In genomic region chr16:58049697-58050185, GRCh38 we compare ENCODE assay signal across 20 cellular contexts. TPM values are rescaled to one million over a fixed set of nuclear protein-coding genes. Genes with fewer than 3 reads are reported as not detected.
DNase-seq lines count a peak whose midpoint lies in the region; ATAC-seq, FAIRE-seq and TF ChIP-seq lines count a peak whose summit lies in the region.
"Had no signal": no experiment of that assay in that cellular context is flagged by ENCODE, and none has a peak within 500 bp of the region (broad histone marks: within the 10 kb centered on the region; RNA-seq: fewer than 3 reads in every experiment).

No MANE protein-coding gene starts in this region.

- H3K27me3 ChIP-seq in heart right ventricle (no peaks in the 10 kb centered on the region), H1 (replicated peaks in 1 of 4; ENCODE audit: control insufficient read depth in 3 of 4, extremely low read depth in 1 of 4, insufficient read depth in 3 of 4, low read length in 3 of 4) (no peaks in the 10 kb centered on the region), neural progenitor cell (no peaks in the 10 kb centered on the region)

- H3K79me1 ChIP-seq in H1 (ENCODE audit: low read depth, low read length), result no peaks in the 10 kb centered on the region

- no peaks in the 10 kb centered on the region for H3K23me2 ChIP-seq in H1 (ENCODE audit: low read depth, low read length)

- H3K79me2 ChIP-seq in H1 (ENCODE audit: control insufficient read depth in 1 of 2, insufficient read depth in 2 of 2, low read length in 2 of 2) (no peaks in the 10 kb centered on the region), neural progenitor cell (ENCODE audit: low read depth) (no peaks in the 10 kb centered on the region)

- H3K14ac ChIP-seq in H1 (ENCODE audit: insufficient read length), result no peak overlapping the region

- peaks cover 2% of the 10 kb centered on the region for H3K27me3 Mint-ChIP-seq in neural progenitor cell (ENCODE audit: insufficient read depth, low read depth)

- H2BK20ac ChIP-seq in H1 (ENCODE audit: low read length), result no peak overlapping the region

- DNase-seq in left ventricle myocardium superior, result peak; percentile 25
- DNase-seq in heart right ventricle, result no peak
- DNase-seq in H1 (ENCODE audit: low read depth in 1 of 2, low spot score in 2 of 2), result peak in 1 of 2 experiments; percentile 43
- no peak for DNase-seq in neural progenitor cell (ENCODE audit: low spot score)
- no peak for DNase-seq in activated CD8-positive, alpha-beta memory T cell treated with anti-CD3 and anti-CD28 coated beads, Interleukin-2, amount 50 U/mL, for 4 hours
- DNase-seq in middle frontal gyrus (ENCODE audit: extremely low spot score, low spot score), result no peak
- no peak for DNase-seq in RPMI8226
- DNase-seq: C1 segment of cervical spinal cord; GF-D8; GM23248; Karpas-422; NCI-H1105 treated with DMSO at 0.1 percent for 48 hours; NCI-H1694 treated with DMSO at 0.1 percent for 48 hours; NCI-H2107; NK-92 treated with Interleukin-12 subunit alpha and Interleukin-12 subunit beta, amount 100 ng/mL, for 24 hours; OCI-M1; SJCRH30 had no signal

- H3K4me1 Mint-ChIP-seq in neural progenitor cell, result peaks cover 22% of the 10 kb centered on the region

- H3K9me3 ChIP-seq in heart right ventricle, result no peaks in the 10 kb centered on the region
- H3K9me3 ChIP-seq in H1 (ENCODE audit: insufficient read depth in 2 of 2, low read depth in 1 of 2, low read length in 1 of 2), result no peaks in the 10 kb centered on the region
- H3K9me3 ChIP-seq in neural progenitor cell (ENCODE audit: low read depth), result no peaks in the 10 kb centered on the region
- H3K9me3 ChIP-seq: SJCRH30 had no signal

- peak overlapping the region in 3 of 10 donors; percentile 78 to 87 (median 83) for H3K27ac ChIP-seq in heart right ventricle
- no peak overlapping the region for H3K27ac ChIP-seq in H1 (ENCODE audit: low read depth, low read length)
- H3K27ac ChIP-seq in neural progenitor cell, result no peak overlapping the region
- H3K27ac ChIP-seq: GM23248, SJCRH30 had no signal

- no peak for TF ChIP-seq CTCF in heart right ventricle (IDR thresholded peaks at IDR 0.05)
- no peak for TF ChIP-seq CTCF in H1 (IDR thresholded peaks at IDR 0.05; ENCODE audit: control extremely low read depth in 1 of 3, insufficient read depth in 1 of 3, low read depth in 1 of 3, low read length in 3 of 3)
- TF ChIP-seq CTCF in neural progenitor cell (IDR thresholded peaks at IDR 0.05), result no peak

- 72 to 76% methylated on average over 11 of the region's 11 CpGs for WGBS in heart right ventricle, 2 donors
- WGBS in H1 (ENCODE audit: extremely low coverage in 1 of 2, insufficient coverage in 1 of 2, insufficient read length in 1 of 2, insufficient replicate concordance in 2 of 2, low coverage in 1 of 2, low lambda C conversion rate in 2 of 2, missing lambda C conversion rate in 1 of 2), 2 experiments, result 81% methylated on average over 10 of the region's 11 CpGs; no CpG with 5 or more reads in 1 of the 2 experiments

- no peak overlapping the region for H4K8ac ChIP-seq in H1 (ENCODE audit: extremely low read depth, insufficient read depth, low read length)

- no peaks in the 10 kb centered on the region for H3K9me3 Mint-ChIP-seq in neural progenitor cell

- intact Hi-C loops in left ventricle myocardium superior (cut with micrococcal nuclease), result no loop called here
- intact Hi-C loops in heart right ventricle (cut with DNase I), result no loop called here

- H4K91ac ChIP-seq in H1 (replicated peaks; ENCODE audit: insufficient read length, low read length), result no peak overlapping the region

- no peak overlapping the region for H2BK120ac ChIP-seq in H1 (replicated peaks; ENCODE audit: low read depth, low read length)

- TF ChIP-seq EP300 in H1 (IDR thresholded peaks at IDR 0.05; ENCODE audit: borderline replicate concordance in 1 of 2, low read depth in 2 of 2, low read length in 2 of 2), result no peak

- no peak for TF ChIP-seq RAD21 in H1 (IDR thresholded peaks at IDR 0.05 in 1 of 2, conservative IDR thresholded peaks at IDR 0.05 in 1 of 2; ENCODE audit: low read depth in 2 of 2, low read length in 2 of 2)

- peaks cover 4% of the 10 kb centered on the region for H3F3A ChIP-seq in neural progenitor cell (ENCODE audit: low read depth)

- H2BK15ac ChIP-seq in H1 (ENCODE audit: low read length), result no peak overlapping the region

- H3K36me3 Mint-ChIP-seq in neural progenitor cell, result no peaks in the 10 kb centered on the region

- POLR2A ChIA-PET in H1 (lab: Charles Lee; ENCODE audit: partially characterized antibody), result interaction anchor here (0.7 to 1.8 kb wide), 6 partner anchors 12 to 80 kb away, joined by 3 to 5 read pairs (median 3); partner anchors contain the start of gene CFAP20

- no peak for ATAC-seq in left ventricle myocardium superior
- ATAC-seq in heart right ventricle, result no peak

- peak overlapping the region; percentile 72; the same call in 1 of the 2 replicates for H2BK12ac ChIP-seq in H1 (ENCODE audit: low read depth, low read length)

- no peak overlapping the region for H3K18ac ChIP-seq in H1 (ENCODE audit: extremely low read depth, low read length)

- H3K9ac ChIP-seq in H1 (replicated peaks in 1 of 4; ENCODE audit: extremely low read depth in 1 of 4, low read depth in 3 of 4, low read length in 3 of 4) (no peak overlapping the region), neural progenitor cell (no peak overlapping the region)
- H3K9ac ChIP-seq: GM23248 had no signal

- no peak overlapping the region for H3K56ac ChIP-seq in H1 (replicated peaks; ENCODE audit: insufficient read length, low read depth, low read length)

- no peak overlapping the region for H2AK5ac ChIP-seq in H1 (ENCODE audit: low read depth, low read length)

- H3K4me2 ChIP-seq in H1 (ENCODE audit: insufficient read depth in 1 of 2, low read depth in 2 of 2, low read length in 2 of 2), result no peak overlapping the region
- no peak overlapping the region for H3K4me2 ChIP-seq in neural progenitor cell

- no peak overlapping the region for H3K4me3 Mint-ChIP-seq in neural progenitor cell

- H4K20me1 ChIP-seq in H1 (replicated peaks in 1 of 2; ENCODE audit: control insufficient read depth in 1 of 2, insufficient read depth in 2 of 2, low read length in 2 of 2) (no peaks in the 10 kb centered on the region), neural progenitor cell (ENCODE audit: low read depth) (no peaks in the 10 kb centered on the region)

- no peak overlapping the region for H2AFZ ChIP-seq in H1 (ENCODE audit: low read length)
- no peak overlapping the region for H2AFZ ChIP-seq in neural progenitor cell (replicated peaks)
- H2AFZ ChIP-seq: GM23248 had no signal

- H2BK5ac ChIP-seq in H1 (ENCODE audit: low read depth, low read length), result no peak overlapping the region

- H3K36me3 ChIP-seq in heart right ventricle (peaks cover 0 to 12% (median 0%) of the 10 kb centered on the region in 9 donors), H1 (ENCODE audit: control insufficient read depth in 2 of 4, insufficient read depth in 4 of 4, low read length in 3 of 4) (0 out of 8 replicates have a peak, but pooled peaks cover 0 to 4% (median 0%) of the 10 kb centered on the region in 4 experiments), neural progenitor cell (no peaks in the 10 kb centered on the region)
- H3K36me3 ChIP-seq: SJCRH30 had no signal

- no peak overlapping the region for H3K23ac ChIP-seq in H1 (ENCODE audit: insufficient read length)

- H3K4me3 ChIP-seq in heart right ventricle (no peak overlapping the region), H1 (ENCODE audit: extremely low read depth in 1 of 4, insufficient read depth in 2 of 4, low read depth in 3 of 4, low read length in 4 of 4) (no peak overlapping the region), neural progenitor cell (no peak overlapping the region)
- H3K4me3 ChIP-seq: GM23248, SJCRH30 had no signal

- H4K5ac ChIP-seq in H1 (ENCODE audit: insufficient read length, low read depth, low read length), result no peak overlapping the region

- H3K27ac Mint-ChIP-seq in neural progenitor cell, result peak overlapping the region; percentile 25

- H3K4ac ChIP-seq in H1 (replicated peaks; ENCODE audit: insufficient read length, low read depth, low read length), result no peak overlapping the region

- H3K4me1 ChIP-seq in heart right ventricle, result peaks cover 4 to 59% (median 35%) of the 10 kb centered on the region in 9 donors
- peaks cover 0 to 15% (median 8%) of the 10 kb centered on the region in 4 experiments; a peak in 4 of 7 replicates for H3K4me1 ChIP-seq in H1 (replicated peaks in 1 of 4; ENCODE audit: control insufficient read depth in 3 of 4, insufficient read depth in 4 of 4, low read length in 3 of 4)
- peaks cover 12% of the 10 kb centered on the region for H3K4me1 ChIP-seq in neural progenitor cell

- FAIRE-seq in H1 (lab: Jason Lieb, UNC), result no peak
- FAIRE-seq: A204.1, GM12891, GM18507 had no signal

- TF ChIP-seq POLR2A in H1 (IDR thresholded peaks at IDR 0.05; ENCODE audit: control extremely low read depth in 1 of 2, low read depth in 2 of 2, low read length in 2 of 2), result no peak

- CTCF ChIA-PET in H1 (lab: Charles Lee; ENCODE audit: partially characterized antibody), result interaction anchor here (1.0 to 5.5 kb wide), 12 partner anchors 12 to 154 kb away, joined by 3 to 57 read pairs (median 4); no protein-coding TSS in a partner anchor

RNA-seq across cellular contexts. Expression of gene MMP15, which starts 24.2 kb away (rescaled TPM):
- total RNA-seq in left ventricle myocardium superior, result 62.2 TPM
- total RNA-seq in heart right ventricle, result 10 to 100 TPM; 38.2 to 88.4 (median 59.3) TPM
- polyA plus RNA-seq in heart right ventricle, result 10 to 100 TPM; 24.4 to 31.4 TPM
- total RNA-seq in H1 (2021; fragmentation: NEBNext Ultra II Directional; extraction: Animal tissue kit (Norgen Biotek cat#: 25700)), result 42.2 and 44.0 TPM in 2 replicates
- 38.5 and 64.8 TPM in 2 replicates for polyA plus RNA-seq in H1 (2011; rRNA removed)
- 34.8 TPM for polyA plus RNA-seq in H1 (2011; cell fraction: cytosol; rRNA removed)
- polyA plus RNA-seq in H1 (2011; cell fraction: nucleus; rRNA removed), result 47.7 TPM
- 21.6 to 36.4 TPM (median 33.6 TPM) in 4 replicates for polyA plus RNA-seq in H1 (2012, experiment 1 of 2)
- 33.8 TPM for polyA plus RNA-seq in H1 (2012, experiment 2 of 2)
- 50.5 TPM for polyA plus RNA-seq in H1 (2013, experiment 1 of 2)
- polyA plus RNA-seq in H1 (2013, experiment 2 of 2), result 46.8 TPM
- 17.8 and 18.2 TPM in 2 replicates for polyA minus RNA-seq in H1 (2011; rRNA and poly(A)+ RNA removed)
- 39.2 TPM for polyA minus RNA-seq in H1 (2011; cell fraction: cytosol; rRNA and poly(A)+ RNA removed)
- polyA minus RNA-seq in H1 (2011; cell fraction: nucleus; rRNA and poly(A)+ RNA removed), result 20.9 TPM
- total RNA-seq in neural progenitor cell (ENCODE audit: low replicate concordance), result 7.2 and 26.0 TPM in 2 replicates

RNA-seq across cellular contexts. Expression of gene USB1, which starts 48.5 kb away (rescaled TPM):
- total RNA-seq in left ventricle myocardium superior (28.3 TPM), heart right ventricle (10 to 100 TPM; 21.1 to 39.2 (median 31.5) TPM), neural progenitor cell (ENCODE audit: low replicate concordance) (14.9 and 24.5 TPM in 2 replicates)
- polyA plus RNA-seq in heart right ventricle (10 to 100 TPM; 23.6 to 44.3 TPM), H1 (2011; rRNA removed) (75.9 and 81.0 TPM in 2 replicates)
- 65.4 and 72.9 TPM in 2 replicates for total RNA-seq in H1 (2021; fragmentation: NEBNext Ultra II Directional; extraction: Animal tissue kit (Norgen Biotek cat#: 25700))
- 70.6 TPM for polyA plus RNA-seq in H1 (2011; cell fraction: cytosol; rRNA removed)
- polyA plus RNA-seq in H1 (2011; cell fraction: nucleus; rRNA removed), result 50.0 TPM
- 66.1 to 74.2 TPM (median 69.6 TPM) in 4 replicates for polyA plus RNA-seq in H1 (2012, experiment 1 of 2)
- 55.9 TPM for polyA plus RNA-seq in H1 (2012, experiment 2 of 2)
- 47.0 TPM for polyA plus RNA-seq in H1 (2013, experiment 1 of 2)
- polyA plus RNA-seq in H1 (2013, experiment 2 of 2), result 48.2 TPM
- polyA minus RNA-seq in H1 (2011; rRNA and poly(A)+ RNA removed), result 59.7 and 77.6 TPM in 2 replicates
- polyA minus RNA-seq in H1 (2011; cell fraction: cytosol; rRNA and poly(A)+ RNA removed), result 85.1 TPM
- polyA minus RNA-seq in H1 (2011; cell fraction: nucleus; rRNA and poly(A)+ RNA removed), result 41.5 TPM

RNA-seq across cellular contexts. Expression of gene ZNF319, which starts 49.3 kb away (rescaled TPM):
- total RNA-seq in left ventricle myocardium superior (9.2 TPM), heart right ventricle (10 to 100 TPM in 1 of 10 donors, 1 to 10 TPM in 9; 5.0 to 11.3 (median 7.5) TPM), neural progenitor cell (ENCODE audit: low replicate concordance) (1.4 and 5.5 TPM in 2 replicates)
- polyA plus RNA-seq in heart right ventricle (1 to 10 TPM; 3.5 to 4.3 TPM), H1 (2011; rRNA removed) (3.3 and 5.5 TPM in 2 replicates)
- 5.0 and 5.5 TPM in 2 replicates for total RNA-seq in H1 (2021; fragmentation: NEBNext Ultra II Directional; extraction: Animal tissue kit (Norgen Biotek cat#: 25700))
- polyA plus RNA-seq in H1 (2011; cell fraction: cytosol; rRNA removed), result 3.2 TPM
- 6.8 TPM for polyA plus RNA-seq in H1 (2011; cell fraction: nucleus; rRNA removed)
- polyA plus RNA-seq in H1 (2012, experiment 1 of 2), result 2.8 to 3.7 TPM (median 3.5 TPM) in 4 replicates
- polyA plus RNA-seq in H1 (2012, experiment 2 of 2), result 3.1 TPM
- 4.2 TPM for polyA plus RNA-seq in H1 (2013, experiment 1 of 2)
- 4.9 TPM for polyA plus RNA-seq in H1 (2013, experiment 2 of 2)
- 5.2 and 6.1 TPM in 2 replicates for polyA minus RNA-seq in H1 (2011; rRNA and poly(A)+ RNA removed)
- 5.2 TPM for polyA minus RNA-seq in H1 (2011; cell fraction: cytosol; rRNA and poly(A)+ RNA removed)
- polyA minus RNA-seq in H1 (2011; cell fraction: nucleus; rRNA and poly(A)+ RNA removed), result 6.0 TPM
